In genomic region chr3:126881861-126882260, GRCh38 we compare ENCODE assay signal across 28 cellular contexts.
"Had no signal": no experiment of that assay in that cellular context is flagged by ENCODE, and none has a peak within 500 bp of the region (broad histone marks: within the 10 kb centered on the region; RNA-seq: fewer than 3 reads in every experiment).

No MANE protein-coding gene starts in this region.

- H3K9ac ChIP-seq: neural progenitor cell, parathyroid adenoma had no signal

- FAIRE-seq: small intestine had no signal

- H3K27ac ChIP-seq: neural progenitor cell, ovary, parathyroid adenoma, psoas muscle, right lobe of liver, sigmoid colon, stomach, thoracic aorta, thyroid gland, tibial nerve, upper lobe of right lung, uterus had no signal

- H3K4me2 ChIP-seq: neural progenitor cell had no signal

- H3K9me3 Mint-ChIP-seq: natural killer cell; nephron; neural progenitor cell; stimulated activated effector memory CD8-positive, alpha-beta T cell treated with anti-CD3 and anti-CD28 coated beads, Interleukin-12 subunit alpha, Interleukin-12 subunit beta, amount 100 ng/mL, for 72 hours; stimulated activated naive B cell treated with anti-CD40 and anti-IgM and Interleukin-4, amounts not matched to agents 10 μg/mL and 1 μg/mL and 100 μg/mL, for 72 hours; stimulated activated naive CD8-positive, alpha-beta T cell treated with anti-CD3 and anti-CD28 coated beads, Interleukin-15, Interleukin-2, amounts not matched to agents 100 ng/mL and 50 ng/mL, for 24 hours; type B pancreatic cell had no signal

- H3K36me3 ChIP-seq: neural progenitor cell, ovary, right lobe of liver, sigmoid colon, stomach, thoracic aorta, thyroid gland, tibial nerve, upper lobe of right lung, uterus had no signal

- H3K4me3 Mint-ChIP-seq: natural killer cell; nephron; neural progenitor cell; stimulated activated effector memory CD8-positive, alpha-beta T cell treated with anti-CD3 and anti-CD28 coated beads, Interleukin-12 subunit alpha, Interleukin-12 subunit beta, amount 100 ng/mL, for 72 hours; stimulated activated naive B cell treated with anti-CD40 and anti-IgM and Interleukin-4, amounts not matched to agents 10 μg/mL and 1 μg/mL and 100 μg/mL, for 72 hours; stimulated activated naive CD8-positive, alpha-beta T cell treated with anti-CD3 and anti-CD28 coated beads, Interleukin-15, Interleukin-2, amounts not matched to agents 100 ng/mL and 50 ng/mL, for 24 hours; type B pancreatic cell had no signal

- DNase-seq: natural killer cell; occipital lobe; posterior cingulate gyrus; psoas muscle; right cardiac atrium; right lobe of liver; sigmoid colon; small intestine; stimulated activated CD4-positive, alpha-beta T cell treated with anti-CD3 and anti-CD28 coated beads, Interleukin-15, amount 100 ng/mL, for 24 hours; stimulated activated CD4-positive, alpha-beta T cell treated with anti-CD3 and anti-CD28 coated beads, Interleukin-2, amount 100 ng/mL, for 24 hours; stimulated activated CD4-positive, alpha-beta T cell treated with anti-CD3 and anti-CD28 coated beads, Interleukin-2, amount 100 ng/mL, for 48 hours; stimulated activated CD4-positive, alpha-beta T cell treated with anti-CD3 and anti-CD28 coated beads, Interleukin-4, amount 100 ng/mL, for 24 hours; stimulated activated naive B cell treated with anti-CD40 and anti-IgM and Interleukin-4, amounts not matched to agents 10 μg/mL and 1 μg/mL and 100 μg/mL, for 72 hours; stimulated activated naive CD4-positive, alpha-beta T cell treated with Interleukin-2 at 50 U/mL for 16 hours; stomach; thyroid gland; upper lobe of right lung; uterus had no signal

- H3K4me3 ChIP-seq: neural progenitor cell, ovary, psoas muscle, right lobe of liver, sigmoid colon, stomach, thoracic aorta, thyroid gland, tibial nerve, upper lobe of right lung, uterus had no signal

- H3K27me3 Mint-ChIP-seq: progenitor cell of endocrine pancreas; stimulated activated naive B cell treated with anti-CD40 and anti-IgM and Interleukin-4, amounts not matched to agents 10 μg/mL and 1 μg/mL and 100 μg/mL, for 72 hours; stimulated activated naive CD8-positive, alpha-beta T cell treated with anti-CD3 and anti-CD28 coated beads, Interleukin-15, Interleukin-2, amounts not matched to agents 100 ng/mL and 50 ng/mL, for 24 hours; type B pancreatic cell had no signal

- H3K27me3 ChIP-seq: neural progenitor cell, ovary, right lobe of liver, sigmoid colon, stomach, thyroid gland, tibial nerve, upper lobe of right lung, uterus had no signal

- H3K9me3 ChIP-seq: ovary, psoas muscle, right lobe of liver, sigmoid colon, stomach, thoracic aorta, thyroid gland, tibial nerve, upper lobe of right lung, uterus had no signal

- H3K4me1 Mint-ChIP-seq: natural killer cell, nephron, neural progenitor cell had no signal

- H2AFZ ChIP-seq: neural progenitor cell, parathyroid adenoma had no signal

- H3K36me3 Mint-ChIP-seq: natural killer cell; stimulated activated effector memory CD8-positive, alpha-beta T cell treated with anti-CD3 and anti-CD28 coated beads, Interleukin-12 subunit alpha, Interleukin-12 subunit beta, amount 100 ng/mL, for 72 hours; type B pancreatic cell had no signal

- H3K4me1 ChIP-seq: neural progenitor cell, psoas muscle, right lobe of liver, sigmoid colon, thyroid gland, tibial nerve, upper lobe of right lung, uterus had no signal

- H3K27ac Mint-ChIP-seq: natural killer cell; nephron; neural progenitor cell; stimulated activated effector memory CD8-positive, alpha-beta T cell treated with anti-CD3 and anti-CD28 coated beads, Interleukin-12 subunit alpha, Interleukin-12 subunit beta, amount 100 ng/mL, for 72 hours; stimulated activated naive B cell treated with anti-CD40 and anti-IgM and Interleukin-4, amounts not matched to agents 10 μg/mL and 1 μg/mL and 100 μg/mL, for 72 hours; stimulated activated naive CD8-positive, alpha-beta T cell treated with anti-CD3 and anti-CD28 coated beads, Interleukin-15, Interleukin-2, amounts not matched to agents 100 ng/mL and 50 ng/mL, for 24 hours; type B pancreatic cell had no signal
